Comparison of ENCODE assay signal across 29 cellular contexts in the genomic region with DNA sequence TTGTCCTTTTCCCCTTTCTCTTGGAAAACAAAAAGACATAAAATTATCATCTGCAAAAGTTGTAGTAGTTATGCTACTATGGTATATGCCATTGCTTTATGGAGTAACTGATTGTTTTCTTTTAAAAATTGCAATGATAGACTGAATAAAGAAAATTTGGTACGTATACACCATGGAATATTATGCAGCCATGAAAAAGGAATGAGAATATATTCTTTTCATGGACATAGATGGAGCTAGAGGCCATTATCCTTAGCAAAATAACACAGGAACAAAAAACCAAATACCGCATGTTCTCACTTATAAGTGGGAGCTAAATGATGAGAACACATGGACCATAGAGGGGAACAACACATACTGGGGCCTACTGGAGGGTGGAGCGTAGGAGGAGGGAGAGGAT.
"Had no signal": no experiment of that assay in that cellular context is flagged by ENCODE, and none has a peak within 500 bp of the region (broad histone marks: within the 10 kb centered on the region; RNA-seq: fewer than 3 reads in every experiment).

No MANE protein-coding gene starts in this region.

- H3K4me2 ChIP-seq: neural progenitor cell had no signal

- H3K27me3 ChIP-seq: neural progenitor cell, ovary, right lobe of liver, sigmoid colon, stomach, thyroid gland, tibial nerve, upper lobe of left lung, vagina had no signal

- H2AFZ ChIP-seq: neural progenitor cell, parathyroid adenoma had no signal

- H3K4me3 ChIP-seq: neural progenitor cell, ovary, psoas muscle, right lobe of liver, sigmoid colon, stomach, thoracic aorta, thyroid gland, tibial nerve, upper lobe of left lung, vagina had no signal

- H3K4me1 ChIP-seq: parathyroid adenoma, psoas muscle, right lobe of liver, sigmoid colon, stomach, thyroid gland, tibial nerve, upper lobe of left lung, vagina had no signal

- ATAC-seq: natural killer cell; psoas muscle; right cardiac atrium; right lobe of liver; stimulated activated effector memory CD8-positive, alpha-beta T cell treated with anti-CD3 and anti-CD28 coated beads, Interleukin-12 subunit alpha, Interleukin-12 subunit beta, amount 100 ng/mL, for 72 hours; stimulated activated naive B cell treated with anti-CD40 and anti-IgM and Interleukin-4, amounts not matched to agents 10 μg/mL and 1 μg/mL and 100 μg/mL, for 72 hours had no signal

- DNase-seq: natural killer cell; occipital lobe; ovary; posterior cingulate gyrus; psoas muscle; right cardiac atrium; right lobe of liver; sigmoid colon; small intestine; stimulated activated CD4-positive, alpha-beta T cell treated with anti-CD3 and anti-CD28 coated beads, Interleukin-15, amount 100 ng/mL, for 24 hours; stimulated activated CD4-positive, alpha-beta T cell treated with anti-CD3 and anti-CD28 coated beads, Interleukin-2, amount 100 ng/mL, for 24 hours; stimulated activated CD4-positive, alpha-beta T cell treated with anti-CD3 and anti-CD28 coated beads, Interleukin-2, amount 100 ng/mL, for 48 hours; stimulated activated CD4-positive, alpha-beta T cell treated with anti-CD3 and anti-CD28 coated beads, Interleukin-4, amount 100 ng/mL, for 24 hours; stimulated activated naive B cell treated with anti-CD40 and anti-IgM and Interleukin-4, amounts not matched to agents 10 μg/mL and 1 μg/mL and 100 μg/mL, for 72 hours; stimulated activated naive CD4-positive, alpha-beta T cell treated with Interleukin-2 at 50 U/mL for 16 hours; stomach; thyroid gland; trophoblast cell; upper lobe of left lung had no signal

- H3K27ac ChIP-seq: neural progenitor cell, ovary, psoas muscle, right lobe of liver, sigmoid colon, stomach, thoracic aorta, thyroid gland, tibial nerve, upper lobe of left lung, vagina had no signal

- H3K9ac ChIP-seq: neural progenitor cell, parathyroid adenoma had no signal

- H3K9me3 ChIP-seq: ovary, right lobe of liver, sigmoid colon, thoracic aorta, thyroid gland, tibial nerve, upper lobe of left lung, vagina had no signal

- H3K36me3 Mint-ChIP-seq: natural killer cell; neural progenitor cell; stimulated activated effector memory CD8-positive, alpha-beta T cell treated with anti-CD3 and anti-CD28 coated beads, Interleukin-12 subunit alpha, Interleukin-12 subunit beta, amount 100 ng/mL, for 72 hours; stimulated activated naive B cell treated with anti-CD40 and anti-IgM and Interleukin-4, amounts not matched to agents 10 μg/mL and 1 μg/mL and 100 μg/mL, for 72 hours had no signal

- H3K27ac Mint-ChIP-seq: natural killer cell; nephron; neural progenitor cell; progenitor cell of endocrine pancreas; stimulated activated effector memory CD8-positive, alpha-beta T cell treated with anti-CD3 and anti-CD28 coated beads, Interleukin-12 subunit alpha, Interleukin-12 subunit beta, amount 100 ng/mL, for 72 hours; stimulated activated naive B cell treated with anti-CD40 and anti-IgM and Interleukin-4, amounts not matched to agents 10 μg/mL and 1 μg/mL and 100 μg/mL, for 72 hours; stimulated activated naive CD8-positive, alpha-beta T cell treated with anti-CD3 and anti-CD28 coated beads, Interleukin-15, Interleukin-2, amounts not matched to agents 100 ng/mL and 50 ng/mL, for 24 hours had no signal

- H3K79me2 ChIP-seq: parathyroid adenoma had no signal

- FAIRE-seq: small intestine, urothelium cell line had no signal

- H3K36me3 ChIP-seq: neural progenitor cell, ovary, right lobe of liver, sigmoid colon, stomach, thoracic aorta, thyroid gland, tibial nerve, upper lobe of left lung, vagina had no signal

- H3K9me3 Mint-ChIP-seq: nephron had no signal

- H3K4me3 Mint-ChIP-seq: natural killer cell; nephron; neural progenitor cell; stimulated activated effector memory CD8-positive, alpha-beta T cell treated with anti-CD3 and anti-CD28 coated beads, Interleukin-12 subunit alpha, Interleukin-12 subunit beta, amount 100 ng/mL, for 72 hours; stimulated activated naive B cell treated with anti-CD40 and anti-IgM and Interleukin-4, amounts not matched to agents 10 μg/mL and 1 μg/mL and 100 μg/mL, for 72 hours; stimulated activated naive CD8-positive, alpha-beta T cell treated with anti-CD3 and anti-CD28 coated beads, Interleukin-15, Interleukin-2, amounts not matched to agents 100 ng/mL and 50 ng/mL, for 24 hours had no signal

- H3K27me3 Mint-ChIP-seq: progenitor cell of endocrine pancreas; stimulated activated naive B cell treated with anti-CD40 and anti-IgM and Interleukin-4, amounts not matched to agents 10 μg/mL and 1 μg/mL and 100 μg/mL, for 72 hours; stimulated activated naive CD8-positive, alpha-beta T cell treated with anti-CD3 and anti-CD28 coated beads, Interleukin-15, Interleukin-2, amounts not matched to agents 100 ng/mL and 50 ng/mL, for 24 hours had no signal

- H3K4me1 Mint-ChIP-seq: natural killer cell; nephron; neural progenitor cell; stimulated activated effector memory CD8-positive, alpha-beta T cell treated with anti-CD3 and anti-CD28 coated beads, Interleukin-12 subunit alpha, Interleukin-12 subunit beta, amount 100 ng/mL, for 72 hours; stimulated activated naive B cell treated with anti-CD40 and anti-IgM and Interleukin-4, amounts not matched to agents 10 μg/mL and 1 μg/mL and 100 μg/mL, for 72 hours had no signal
